8 cellular contexts compared by ENCODE assay signal in genomic region chr11:134068829-134069425, GRCh38. TPM values are rescaled to one million over a fixed set of nuclear protein-coding genes. Genes with fewer than 3 reads are reported as not detected.
DNase-seq lines count a peak whose midpoint lies in the region; ATAC-seq lines count a peak whose summit lies in the region.

Gene JAM3, plus strand, starts transcription at chr11:134069072. Its CDS starts 12 bp downstream, at chr11:134069084.

- no peak within 1 kb of the TSS for H2AFZ ChIP-seq in Karpas-422 (ENCODE audit: low read length)

- H3K36me3 ChIP-seq in Karpas-422 (ENCODE audit: insufficient read depth, low read length): no peaks in the 10 kb centered on the region
- H3K36me3 ChIP-seq in SK-N-MC (ENCODE audit: insufficient read depth, low read length): no peaks in the 10 kb centered on the region

- no peaks in the 10 kb centered on the region for H4K20me1 ChIP-seq in Karpas-422 (ENCODE audit: insufficient read depth, low read depth, low read length)

- peaks cover 62% of the 10 kb centered on the region for H3K4me1 ChIP-seq in Karpas-422 (ENCODE audit: low read length)

- no peaks in the 10 kb centered on the region for H3K9me2 ChIP-seq in Karpas-422 (replicated peaks; ENCODE audit: insufficient read depth, low read length)

- no peaks in the 10 kb centered on the region for H3K79me2 ChIP-seq in Karpas-422 (ENCODE audit: low read length)

- no peaks in the 10 kb centered on the region for H3K27me3 ChIP-seq in Karpas-422 (ENCODE audit: low read length)

- H3K9me3 Mint-ChIP-seq in activated naive CD4-positive, alpha-beta T cell treated with anti-CD3 and anti-CD28 coated beads, Interleukin-2, amount 50 U/mL, for 72 hours: no peaks in the 10 kb centered on the region

- H3K36me3 Mint-ChIP-seq in activated naive CD4-positive, alpha-beta T cell treated with anti-CD3 and anti-CD28 coated beads, Interleukin-2, amount 50 U/mL, for 72 hours: peaks cover 0 to 5% of the 10 kb centered on the region in 2 donors

- ATAC-seq in GM21619 (IDR thresholded peaks at IDR 0.05; ENCODE audit: unreplicated experiment): peak; percentile 77
- peak; percentile 96 to 99 for ATAC-seq in activated naive CD4-positive, alpha-beta T cell treated with anti-CD3 and anti-CD28 coated beads, Interleukin-2, amount 50 U/mL, for 72 hours

- H3K9me3 ChIP-seq in Karpas-422 (ENCODE audit: low read length) (no peaks in the 10 kb centered on the region), SK-N-MC (ENCODE audit: low read depth, low read length) (no peaks in the 10 kb centered on the region)

- peak within 1 kb of the TSS; percentile 80 for H3K4me2 ChIP-seq in Karpas-422 (ENCODE audit: low read depth, low read length, poor library complexity, severe bottlenecking)

- peak within 1 kb of the TSS; percentile 65 for H3K9ac ChIP-seq in Karpas-422 (ENCODE audit: low read length)
- peak within 1 kb of the TSS; percentile 75 for H3K9ac ChIP-seq in SK-N-MC (ENCODE audit: insufficient read length)

- DNase-seq in DMS 273 (lab: John Stamatoyannopoulos, UW; ENCODE audit: unreplicated experiment): peak; percentile 96
- DNase-seq in Karpas-422: peak; percentile 92
- peak; percentile 42 for DNase-seq in SK-N-MC (ENCODE audit: low read depth, low spot score)
- DNase-seq in activated naive CD4-positive, alpha-beta T cell treated with anti-CD3 and anti-CD28 coated beads, Interleukin-2, amount 50 U/mL, for 72 hours (ENCODE audit: low spot score in 2 of 2): peak; percentile 91 to 99
- DNase-seq in glomerular visceral epithelial cell (ENCODE audit: extremely low spot score): peak; percentile 72
- DNase-seq in non-pigmented ciliary epithelial cell (ENCODE audit: low read depth): peak; percentile 60
- DNase-seq in stromal cell of bone marrow (ENCODE audit: low read depth): peak; percentile 88

- H3K27ac Mint-ChIP-seq in activated naive CD4-positive, alpha-beta T cell treated with anti-CD3 and anti-CD28 coated beads, Interleukin-2, amount 50 U/mL, for 72 hours: peak within 1 kb of the TSS; percentile 63 to 86

- H3K4me3 ChIP-seq in Karpas-422 (ENCODE audit: low read length) (peak within 1 kb of the TSS; percentile 67; the same call in 1 of the 2 replicates), SK-N-MC (peak within 1 kb of the TSS; percentile 93)

- H3K27ac ChIP-seq in Karpas-422 (ENCODE audit: low read length): no peak within 1 kb of the TSS
- no peak within 1 kb of the TSS for H3K27ac ChIP-seq in SK-N-MC

RNA-seq across cellular contexts. Expression of gene JAM3, which starts in this region (rescaled TPM):
- total RNA-seq in Karpas-422 (2014; rRNA removed; shearing (Covaris generic); ENCODE audit: low replicate concordance): 0.65 and 4.8 TPM in 2 replicates
- 10 to 100 TPM in 1 of 2 donors, under 1 TPM in 1; 0.98 to 17.7 TPM for total RNA-seq in activated naive CD4-positive, alpha-beta T cell treated with anti-CD3 and anti-CD28 coated beads, Interleukin-2, amount 50 U/mL, for 72 hours

Comparison
In these comparisons a context has a peak if more than half of its experiments do, and no peak if none do; other contexts are left out.
1. DNase-seq: peak in every context shown above with its lines; median percentile 96 in DMS 273; 95 in activated naive CD4-positive, alpha-beta T cell treated with anti-CD3 and anti-CD28 coated beads, Interleukin-2, amount 50 U/mL, for 72 hours; 92 in Karpas-422; 88 in stromal cell of bone marrow; 72 in glomerular visceral epithelial cell; 60 in non-pigmented ciliary epithelial cell; 42 in SK-N-MC.